In the genomic region with DNA sequence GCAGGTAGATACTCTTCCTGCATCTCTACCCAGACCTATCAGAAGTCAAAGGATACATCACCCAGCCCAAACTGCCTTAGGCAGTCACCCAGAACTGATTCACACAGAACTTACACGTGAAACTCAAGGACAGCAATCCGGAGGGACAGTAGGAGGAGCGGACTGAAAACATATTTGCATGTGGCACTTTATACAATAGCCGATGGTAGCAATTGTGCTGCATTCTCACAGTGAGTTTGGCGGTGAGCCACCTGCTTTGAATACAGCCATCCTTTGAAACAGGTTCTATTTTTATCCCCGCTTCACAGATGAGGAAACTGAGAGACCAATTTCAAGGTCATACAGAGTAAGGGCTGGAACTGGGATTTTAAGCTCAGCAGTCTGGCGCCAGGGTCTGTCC, we compare ENCODE assay signal across 16 cellular contexts.
DNase-seq lines count a peak whose midpoint lies in the region; ATAC-seq and TF ChIP-seq lines count a peak whose summit lies in the region.
"Had no signal": no experiment of that assay in that cellular context is flagged by ENCODE, and none has a peak within 500 bp of the region (broad histone marks: within the 10 kb centered on the region; RNA-seq: fewer than 3 reads in every experiment).

No MANE protein-coding gene starts in this region.

- no peaks in the 10 kb centered on the region for H4K20me1 ChIP-seq in OCI-LY7 (ENCODE audit: insufficient read depth, low read length)

- ATAC-seq in GM21515 (IDR thresholded peaks at IDR 0.05; ENCODE audit: unreplicated experiment) (peak; percentile 80), HG03432 (IDR thresholded peaks at IDR 0.05; ENCODE audit: unreplicated experiment) (peak; percentile 83), GM19467 (IDR thresholded peaks at IDR 0.05; ENCODE audit: unreplicated experiment) (no peak)
- ATAC-seq: T-helper 17 cell had no signal

- peaks cover 31% of the 10 kb centered on the region for H3K4me1 ChIP-seq in OCI-LY7 (ENCODE audit: insufficient read depth, low read length, poor library complexity, severe bottlenecking)
- H3K4me1 ChIP-seq: Peyer's patch had no signal

- H3K79me2 ChIP-seq in OCI-LY7 (ENCODE audit: insufficient read depth, low read depth, low read length) = no peaks in the 10 kb centered on the region

- no TSS peak for BruUV-seq in OCI-LY7 (replicated peaks; lab: Mats Ljungman, UMichigan)

- peak; percentile 20 for DNase-seq in GM10248 (ENCODE audit: extremely low spot score)
- DNase-seq in OCI-LY7 (ENCODE audit: low spot score) = peak; percentile 75
- no peak for DNase-seq in RWPE1 (ENCODE audit: low spot score)
- DNase-seq in cerebellum (ENCODE audit: low spot score) = no peak
- DNase-seq in HPDE6-E6E7 (ENCODE audit: extremely low spot score) = no peak
- DNase-seq: ACHN; activated CD4-positive, alpha-beta T cell treated with anti-CD3 and anti-CD28 coated beads for 48 hours; effector memory CD4-positive, alpha-beta T cell; foreskin melanocyte; Kasumi-1; NCI-H2171 treated with DMSO at 0.1 percent for 48 hours; Peyer's patch; T-helper 17 cell had no signal

- no peak for TF ChIP-seq CTCF in GM10248 (IDR thresholded peaks at IDR 0.05; ENCODE audit: control extremely low read depth, extremely low read depth, low read depth, missing control alignments)
- TF ChIP-seq CTCF in OCI-LY7 (conservative IDR thresholded peaks at IDR 0.05; ENCODE audit: low read length) = no peak
- TF ChIP-seq CTCF in RWPE1 (conservative IDR thresholded peaks at IDR 0.05; ENCODE audit: low read depth) = no peak

- H3K9me2 ChIP-seq in OCI-LY7 (ENCODE audit: insufficient read depth, low read length) = no peaks in the 10 kb centered on the region

- CTCF ChIA-PET in GM10248 (lab: Yijun Ruan, JAX) = interaction anchor here (1.5 to 2.6 kb wide), 2 partner anchors 11 to 21 kb away, joined by 3 to 9 read pairs; no protein-coding TSS in a partner anchor
- CTCF ChIA-PET in OCI-LY7 (lab: Charles Lee; ENCODE audit: unreplicated experiment) = no interaction called here
- CTCF ChIA-PET in RWPE1 (lab: Yijun Ruan, JAX) = interaction anchor here (0.7 kb wide), 2 partner anchors 7 to 139 kb away, joined by 3 read pairs; no protein-coding TSS in a partner anchor

- peak overlapping the region; percentile 34 for H3K4me3 ChIP-seq in OCI-LY7 (ENCODE audit: low read depth, low read length, poor library complexity, severe bottlenecking)
- H3K4me3 ChIP-seq: Peyer's patch had no signal

- H3K4me2 ChIP-seq in OCI-LY7 (ENCODE audit: low read length) = peak overlapping the region; percentile 68

- POLR2A ChIA-PET in GM10248 (lab: Yijun Ruan, JAX) (no interaction called here), OCI-LY7 (lab: Charles Lee) (no interaction called here), RWPE1 (lab: Yijun Ruan, JAX; ENCODE audit: low non-redundant PET) (no interaction called here)

- peak overlapping the region; percentile 87 for H2AFZ ChIP-seq in OCI-LY7 (ENCODE audit: low read length)

- H3K27ac ChIP-seq in OCI-LY7 (ENCODE audit: low read depth, low read length, poor library complexity, severe bottlenecking) (peak overlapping the region; percentile 33), RWPE1 (no peak overlapping the region)
- H3K27ac ChIP-seq: Peyer's patch had no signal

- H3K9me3 ChIP-seq in OCI-LY7 (ENCODE audit: low read length) = peaks cover 20% of the 10 kb centered on the region; the same call in 1 of the 2 replicates

- H3K36me3 ChIP-seq in OCI-LY7 (ENCODE audit: insufficient read depth, low read length) = no peaks in the 10 kb centered on the region
- H3K36me3 ChIP-seq: Peyer's patch had no signal

- intact Hi-C loops in OCI-LY7 (cut with micrococcal nuclease; ENCODE audit: unreplicated experiment) = no loop called here

Comparison
In these comparisons a context has a peak if more than half of its experiments do, and no peak if none do; other contexts are left out.
1. DNase-seq: peak in GM10248 (single experiment) and OCI-LY7 (single experiment); none in RWPE1 (single experiment), cerebellum (single experiment) and HPDE6-E6E7 (single experiment).